Comparison of ENCODE assay signal across 8 cellular contexts in genomic region chr9:136093331-136093986, GRCh38. TPM values are rescaled to one million over a fixed set of nuclear protein-coding genes. Genes with fewer than 3 reads are reported as not detected.
DNase-seq lines count a peak whose midpoint lies in the region; ATAC-seq and TF ChIP-seq lines count a peak whose summit lies in the region.

No MANE protein-coding gene starts in this region.

- H3K27me3 Mint-ChIP-seq in CD4-positive, alpha-beta T cell: no peaks in the 10 kb centered on the region
- H3K27me3 Mint-ChIP-seq in nephron (ENCODE audit: low read depth): peaks cover 8% of the 10 kb centered on the region

- H3K27ac Mint-ChIP-seq in CD4-positive, alpha-beta T cell: peak overlapping the region; percentile 36
- H3K27ac Mint-ChIP-seq in nephron: peak overlapping the region in 2 of 3 experiments; percentile 49 to 65

- intact Hi-C loops in CD4-positive, alpha-beta T cell (cut with DNase I, micrococcal nuclease): no loop called here

- H3K4me3 ChIP-seq in epithelial cell of esophagus (ENCODE audit: low read length): peak overlapping the region; percentile 71

- no peak for TF ChIP-seq CTCF in CD4-positive, alpha-beta T cell (IDR thresholded peaks at IDR 0.05)
- TF ChIP-seq CTCF in epithelial cell of esophagus (IDR thresholded peaks at IDR 0.05; ENCODE audit: insufficient read depth, low read depth, low read length, missing control alignments) (no peak), nephron (IDR thresholded peaks at IDR 0.05; ENCODE audit: unreplicated experiment in 3 of 3) (no peak)

- H3K4me1 Mint-ChIP-seq in CD4-positive, alpha-beta T cell (ENCODE audit: low read depth): peaks cover 19% of the 10 kb centered on the region
- peaks cover 19% of the 10 kb centered on the region for H3K4me1 Mint-ChIP-seq in nephron

- H3K27ac ChIP-seq in CD4-positive, alpha-beta T cell (ENCODE audit: low read depth, low read length): no peak overlapping the region

- POLR2A ChIA-PET in CD4-positive, alpha-beta T cell (lab: Charles Lee): interaction anchor here (0.7 to 4.3 kb wide), 3 partner anchors 15 to 133 kb away, joined by 3 to 50 read pairs (median 3); partner anchors contain the start of gene UBAC1

- H3K27me3 ChIP-seq in CD4-positive, alpha-beta T cell (ENCODE audit: control insufficient read depth, insufficient read depth, low read length): no peaks in the 10 kb centered on the region

- H3K36me3 Mint-ChIP-seq in CD4-positive, alpha-beta T cell (ENCODE audit: low read depth): no peaks in the 10 kb centered on the region
- H3K36me3 Mint-ChIP-seq in nephron (ENCODE audit: low read depth): no peaks in the 10 kb centered on the region

- ATAC-seq in CD4-positive, alpha-beta T cell (ENCODE audit: poor library complexity): no peak
- no peak for ATAC-seq in HG03571 (IDR thresholded peaks at IDR 0.05; ENCODE audit: unreplicated experiment)
- no peak for ATAC-seq in GM18858 (IDR thresholded peaks at IDR 0.05; ENCODE audit: unreplicated experiment)
- no peak for ATAC-seq in GM21367 (IDR thresholded peaks at IDR 0.05; ENCODE audit: unreplicated experiment)

- CTCF ChIA-PET in CD4-positive, alpha-beta T cell (lab: Charles Lee): interaction anchor here (1.7 kb wide), 1 partner anchor 29 kb away, joined by 4 read pairs; no protein-coding TSS in a partner anchor

- H3K4me3 Mint-ChIP-seq in CD4-positive, alpha-beta T cell: peak overlapping the region; percentile 86
- peak overlapping the region; percentile 77 to 85 (median 84) for H3K4me3 Mint-ChIP-seq in nephron

- no peaks in the 10 kb centered on the region for H3K9me3 Mint-ChIP-seq in CD4-positive, alpha-beta T cell
- no peaks in the 10 kb centered on the region for H3K9me3 Mint-ChIP-seq in nephron

- no peak for DNase-seq in CD4-positive, alpha-beta T cell
- DNase-seq in RKO (ENCODE audit: low spot score) (peak; percentile 69), epithelial cell of esophagus (ENCODE audit: low read depth) (no peak)
- DNase-seq in activated effector memory CD4-positive, alpha-beta T cell treated with Interleukin-2 at 50 U/mL for 16 hours: no peak

- no peaks in the 10 kb centered on the region for H3K9me3 ChIP-seq in CD4-positive, alpha-beta T cell (ENCODE audit: control insufficient read depth, low read length)

RNA-seq across cellular contexts. Expression of gene NACC2, which starts 1.6 kb away (rescaled TPM):
- total RNA-seq in CD4-positive, alpha-beta T cell: 1 to 10 TPM; 2.1 to 2.7 TPM

RNA-seq across cellular contexts. Expression of gene TMEM250, which starts 25.2 kb away (rescaled TPM):
- 1 to 10 TPM; 6.5 to 7.9 TPM for total RNA-seq in CD4-positive, alpha-beta T cell
